ENCODE assay signal across 8 cellular contexts in genomic region chr16:30535777-30536190, GRCh38. TPM values are rescaled to one million over a fixed set of nuclear protein-coding genes. Genes with fewer than 3 reads are reported as not detected.
DNase-seq lines count a peak whose midpoint lies in the region; ATAC-seq and TF ChIP-seq lines count a peak whose summit lies in the region.

No MANE protein-coding gene starts in this region.

- TF ChIP-seq CTCF in AG04450 (IDR thresholded peaks at IDR 0.05; ENCODE audit: low read depth, low read length) = peak; percentile 70
- TF ChIP-seq CTCF in adrenal gland (IDR thresholded peaks at IDR 0.05) = peak in 5 of 6 experiments; percentile 35 to 63 (median 57)

- CTCF ChIA-PET in AG04450 (lab: Charles Lee) = interaction anchor here (0.5 to 1.9 kb wide), 14 partner anchors 14 to 166 kb away, joined by 3 to 14 read pairs (median 4); partner anchors contain the start of genes PRR14, ZNF764 and ZNF785

- H3K27ac ChIP-seq in AG04450 (ENCODE audit: low read depth, low read length) (no peak overlapping the region), Karpas-422 (ENCODE audit: low read length) (peak overlapping the region; percentile 81), adrenal gland (peak overlapping the region; percentile 73 to 96 (median 95)), right cardiac atrium (ENCODE audit: low read length) (peak overlapping the region; percentile 97)

- H3K4me2 ChIP-seq in Karpas-422 (ENCODE audit: low read depth, low read length, poor library complexity, severe bottlenecking) = peak overlapping the region; percentile 93

- no peaks in the 10 kb centered on the region for H3K9me2 ChIP-seq in Karpas-422 (replicated peaks; ENCODE audit: insufficient read depth, low read length)

- DNase-seq in AG04450 (ENCODE audit: low read depth, low spot score) (no peak), Karpas-422 (peak; percentile 83), SKM-1 (lab: John Stamatoyannopoulos, UW; ENCODE audit: unreplicated experiment) (peak; percentile 56), adrenal gland (peak in 6 of 7 donors; percentile 76 to 87 (median 78)), right cardiac atrium (peak; percentile 83 to 89 (median 89)), renal cortical epithelial cell (ENCODE audit: low read depth) (peak; percentile 58), midbrain (lab: John Stamatoyannopoulos, UW) (no peak)

- H3K9me3 ChIP-seq in AG04450 (ENCODE audit: control insufficient read depth, insufficient read depth, low read length) = no peaks in the 10 kb centered on the region; the same call in 1 of the 2 replicates
- H3K9me3 ChIP-seq in Karpas-422 (ENCODE audit: low read length) = no peaks in the 10 kb centered on the region
- no peaks in the 10 kb centered on the region for H3K9me3 ChIP-seq in adrenal gland (replicated peaks in 1 of 3)
- no peaks in the 10 kb centered on the region for H3K9me3 ChIP-seq in right cardiac atrium (ENCODE audit: control insufficient read depth, low read length)

- peak overlapping the region; percentile 81 for H3K9ac ChIP-seq in Karpas-422 (ENCODE audit: low read length)

- H3K36me3 ChIP-seq in Karpas-422 (ENCODE audit: insufficient read depth, low read length) = no peaks in the 10 kb centered on the region
- H3K36me3 ChIP-seq in adrenal gland (replicated peaks in 1 of 2) = peaks cover 0 to 16% of the 10 kb centered on the region in 2 donors

- H2AFZ ChIP-seq in Karpas-422 (ENCODE audit: low read length) = no peak overlapping the region

- intact Hi-C loops in adrenal gland (cut with DNase I) (no loop called here), right cardiac atrium (cut with DNase I) (loop anchor here in 3 of 4 donors (1.0 to 10.0 kb wide), 3 partner anchors 23 to 91 kb away; partner anchors contain the start of genes SEPHS2 (in 1 of the 3), ZNF764 (in 1 of the 3) and ZNF785 (in 1 of the 3))

- H3K27me3 ChIP-seq in AG04450 (ENCODE audit: control insufficient read depth, insufficient read depth, low read length) (no peaks in the 10 kb centered on the region), Karpas-422 (ENCODE audit: low read length) (no peaks in the 10 kb centered on the region), adrenal gland (no peaks in the 10 kb centered on the region), right cardiac atrium (ENCODE audit: control insufficient read depth, insufficient read depth) (no peaks in the 10 kb centered on the region)

- WGBS in adrenal gland, 4 donors = 33 to 41% (median 38%) methylated on average over 12 of the region's 12 CpGs
- 26% methylated on average over 12 of the region's 12 CpGs for whole genome bisulfite sequencing in right cardiac atrium

- peaks cover 34% of the 10 kb centered on the region for H3K79me2 ChIP-seq in Karpas-422 (ENCODE audit: low read length)

- H3K4me3 ChIP-seq in AG04450 (ENCODE audit: low read depth, low read length) (peak overlapping the region; percentile 69), Karpas-422 (ENCODE audit: low read length) (peak overlapping the region; percentile 90), adrenal gland (peak overlapping the region in 2 of 4 donors; percentile 65 to 91), right cardiac atrium (ENCODE audit: low read length) (peak overlapping the region; percentile 65)

- no peaks in the 10 kb centered on the region for H4K20me1 ChIP-seq in Karpas-422 (ENCODE audit: insufficient read depth, low read depth, low read length)

- ATAC-seq in GM18520 (IDR thresholded peaks at IDR 0.05; ENCODE audit: unreplicated experiment) (peak; percentile 54), right cardiac atrium (peak; percentile 76 to 79)

- peaks cover 53% of the 10 kb centered on the region for H3K4me1 ChIP-seq in Karpas-422 (ENCODE audit: low read length)
- peaks cover 16 to 20% of the 10 kb centered on the region in 2 donors for H3K4me1 ChIP-seq in adrenal gland (replicated peaks in 1 of 2)
- H3K4me1 ChIP-seq in right cardiac atrium (ENCODE audit: control insufficient read depth, insufficient read depth, low read length) = peaks cover 4% of the 10 kb centered on the region

- TF ChIP-seq POLR2A in adrenal gland (IDR thresholded peaks at IDR 0.05) = no peak

- POLR2A ChIA-PET in AG04450 (lab: Yijun Ruan, JAX) = interaction anchor here (1.0 to 1.7 kb wide), 5 partner anchors 8 to 118 kb away, joined by 3 to 7 read pairs (median 5); partner anchors contain the start of genes ZNF688, ZNF689 and ZNF764

RNA-seq across cellular contexts. Expression of gene ZNF747, which starts 1.1 kb away (rescaled TPM):
- polyA plus RNA-seq in AG04450 (2011; rRNA removed) (4.9 and 5.0 TPM in 2 replicates), adrenal gland (1 to 10 TPM; 7.7 to 9.3 (median 8.4) TPM), right cardiac atrium (10.3 TPM)
- 3.6 and 4.5 TPM in 2 replicates for polyA minus RNA-seq in AG04450 (2011; rRNA and poly(A)+ RNA removed)
- 9.8 and 16.9 TPM in 2 replicates for total RNA-seq in Karpas-422 (2014; rRNA removed; shearing (Covaris generic); ENCODE audit: low replicate concordance)
- total RNA-seq in adrenal gland (10 to 100 TPM; 10.4 to 19.9 (median 15.7) TPM), right cardiac atrium (10 to 100 TPM in 3 of 4 donors, 1 to 10 TPM in 1; 9.1 to 14.6 (median 12.6) TPM), renal cortical epithelial cell (7.5 and 11.7 TPM in 2 replicates)

RNA-seq across cellular contexts. Expression of gene ZNF768, which starts 9.4 kb away (rescaled TPM):
- polyA plus RNA-seq in AG04450 (2011; rRNA removed) (9.8 and 14.5 TPM in 2 replicates), adrenal gland (100 to 1,000 TPM in 1 of 3 donors, 10 to 100 TPM in 1, 1 to 10 TPM in 1; 8.7 to 103 (median 55.6) TPM), right cardiac atrium (66.7 TPM)
- 6.0 and 6.3 TPM in 2 replicates for polyA minus RNA-seq in AG04450 (2011; rRNA and poly(A)+ RNA removed)
- total RNA-seq in Karpas-422 (2014; rRNA removed; shearing (Covaris generic); ENCODE audit: low replicate concordance) = 59.4 and 107 TPM in 2 replicates
- total RNA-seq in adrenal gland (10 to 100 TPM; 23.2 to 53.0 (median 30.9) TPM), right cardiac atrium (10 to 100 TPM; 40.9 to 65.6 (median 52.5) TPM), renal cortical epithelial cell (22.4 and 24.0 TPM in 2 replicates)

RNA-seq across cellular contexts. Expression of gene ZNF764, which starts 22.4 kb away (rescaled TPM):
- polyA plus RNA-seq in AG04450 (2011; rRNA removed) = 2.5 and 3.2 TPM in 2 replicates
- polyA minus RNA-seq in AG04450 (2011; rRNA and poly(A)+ RNA removed) = 2.9 and 3.0 TPM in 2 replicates
- 7.0 and 15.8 TPM in 2 replicates for total RNA-seq in Karpas-422 (2014; rRNA removed; shearing (Covaris generic); ENCODE audit: low replicate concordance)
- total RNA-seq in adrenal gland = 10 to 100 TPM in 3 of 8 donors, 1 to 10 TPM in 5; 5.1 to 15.0 (median 9.8) TPM
- 1 to 10 TPM; 3.6 to 9.7 (median 5.9) TPM for polyA plus RNA-seq in adrenal gland
- 10 to 100 TPM in 3 of 4 donors, 1 to 10 TPM in 1; 9.6 to 12.5 (median 12.3) TPM for total RNA-seq in right cardiac atrium
- polyA plus RNA-seq in right cardiac atrium = 7.0 TPM
- total RNA-seq in renal cortical epithelial cell = 2.6 and 6.9 TPM in 2 replicates

RNA-seq across cellular contexts. Expression of gene ZNF688, which starts 35.7 kb away (rescaled TPM):
- polyA plus RNA-seq in AG04450 (2011; rRNA removed) (5.5 and 6.8 TPM in 2 replicates), adrenal gland (10 to 100 TPM; 16.4 to 43.4 (median 33.9) TPM), right cardiac atrium (12.9 TPM)
- 1.1 and 2.3 TPM in 2 replicates for polyA minus RNA-seq in AG04450 (2011; rRNA and poly(A)+ RNA removed)
- total RNA-seq in Karpas-422 (2014; rRNA removed; shearing (Covaris generic); ENCODE audit: low replicate concordance) = 18.0 and 24.9 TPM in 2 replicates
- total RNA-seq in adrenal gland (10 to 100 TPM; 10.3 to 33.2 (median 18.2) TPM), right cardiac atrium (10 to 100 TPM; 10.8 to 16.1 (median 13.9) TPM), renal cortical epithelial cell (5.3 and 7.1 TPM in 2 replicates)

RNA-seq across cellular contexts. Expression of gene ZNF785, which starts 49.7 kb away (rescaled TPM):
- polyA plus RNA-seq in AG04450 (2011; rRNA removed) (4.7 and 6.6 TPM in 2 replicates), adrenal gland (10 to 100 TPM in 1 of 3 donors, 1 to 10 TPM in 2; 3.4 to 11.2 (median 8.9) TPM), right cardiac atrium (4.3 TPM)
- 5.4 and 7.0 TPM in 2 replicates for polyA minus RNA-seq in AG04450 (2011; rRNA and poly(A)+ RNA removed)
- 14.9 and 20.8 TPM in 2 replicates for total RNA-seq in Karpas-422 (2014; rRNA removed; shearing (Covaris generic); ENCODE audit: low replicate concordance)
- total RNA-seq in adrenal gland (10 to 100 TPM in 7 of 8 donors, 1 to 10 TPM in 1; 9.4 to 37.0 (median 15.4) TPM), right cardiac atrium (1 to 10 TPM; 7.9 to 9.7 (median 9.2) TPM), renal cortical epithelial cell (3.5 and 9.1 TPM in 2 replicates)

Comparison
In these comparisons a context has a peak if more than half of its experiments do, and no peak if none do; other contexts are left out.
1. DNase-seq: peak in Karpas-422 (single experiment), SKM-1 (single experiment), adrenal gland (6 of 7), right cardiac atrium (3 of 3) and renal cortical epithelial cell (single experiment); none in AG04450 (single experiment) and midbrain (single experiment).
2. intact Hi-C loops: an anchor here in right cardiac atrium (1.0 to 10.0 kb wide); none called in adrenal gland.